ENCODE assay signal across 21 cellular contexts in the genomic region with DNA sequence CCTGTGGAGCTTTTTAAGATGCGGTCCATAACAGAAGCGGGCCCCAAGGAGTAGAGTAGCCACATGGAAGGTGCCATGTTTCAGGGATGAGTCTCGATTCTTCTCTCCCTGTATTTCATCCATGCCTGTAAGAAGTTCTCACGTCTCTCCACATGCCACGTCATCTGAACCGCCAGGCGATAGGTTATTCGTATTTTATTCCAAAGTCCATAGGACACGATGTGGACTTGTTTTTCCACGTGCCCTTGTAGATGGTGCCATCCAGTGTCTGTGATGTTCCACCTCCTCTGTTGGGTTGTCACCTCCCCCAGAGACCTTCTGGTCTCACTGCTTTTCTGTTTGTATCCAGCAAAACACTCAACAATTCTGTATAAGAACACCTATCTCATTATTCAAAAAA. TPM values are rescaled to one million over a fixed set of nuclear protein-coding genes. Genes with fewer than 3 reads are reported as not detected.
DNase-seq lines count a peak whose midpoint lies in the region; ATAC-seq and TF ChIP-seq lines count a peak whose summit lies in the region.
"Had no signal": no experiment of that assay in that cellular context is flagged by ENCODE, and none has a peak within 500 bp of the region (broad histone marks: within the 10 kb centered on the region; RNA-seq: fewer than 3 reads in every experiment).

No MANE protein-coding gene starts in this region.

- H3K27ac Mint-ChIP-seq in activated CD4-positive, alpha-beta T cell treated with anti-CD3 and anti-CD28 coated beads, Interleukin-2, amount 10 ng/mL, durations not matched to agents 7 days and 5 days, result no peak overlapping the region
- no peak overlapping the region for H3K27ac Mint-ChIP-seq in activated CD4-positive, alpha-beta T cell treated with anti-CD3 and anti-CD28 coated beads for 36 hours
- no peak overlapping the region for H3K27ac Mint-ChIP-seq in glutamatergic neuron (ENCODE audit: unreplicated experiment)
- H3K27ac Mint-ChIP-seq: CD4-positive, alpha-beta memory T cell had no signal

- TF ChIP-seq CTCF in glutamatergic neuron (IDR thresholded peaks at IDR 0.05; ENCODE audit: partially characterized antibody, unreplicated experiment) (no peak), right lobe of liver (IDR thresholded peaks at IDR 0.05) (peak in 2 of 4 donors; percentile 24 to 39)

- no peaks in the 10 kb centered on the region for H3K9me3 ChIP-seq in right lobe of liver
- H3K9me3 ChIP-seq: HAP-1 had no signal

- intact Hi-C loops in activated CD4-positive, alpha-beta T cell treated with anti-CD3 and anti-CD28 coated beads for 36 hours (cut with DNase I, micrococcal nuclease), result loop anchor here in 1 of 2 experiments (5.0 kb wide), 1 partner anchor 304 kb away; no protein-coding TSS in a partner anchor
- intact Hi-C loops in right lobe of liver (cut with DNase I), result no loop called here

- H3K4me3 ChIP-seq in right lobe of liver, result no peak overlapping the region
- H3K4me3 ChIP-seq: BLaER1, GM23248, HAP-1 had no signal

- H3K27me3 ChIP-seq in right lobe of liver, result no peaks in the 10 kb centered on the region
- H3K27me3 ChIP-seq: BLaER1 had no signal

- WGBS in right lobe of liver (ENCODE audit: insufficient coverage, low coverage, low lambda C conversion rate, missing lambda C conversion rate), result 48% methylated on average over 10 of the region's 10 CpGs

- TF ChIP-seq POLR2A in right lobe of liver (IDR thresholded peaks at IDR 0.05), result peak; percentile 40

- DNase-seq in activated CD4-positive, alpha-beta T cell treated with anti-CD3 and anti-CD28 coated beads, Interleukin-2, amount 10 ng/mL, durations not matched to agents 7 days and 5 days, result peak; percentile 3
- no peak for DNase-seq in activated CD4-positive, alpha-beta T cell treated with anti-CD3 and anti-CD28 coated beads for 36 hours
- DNase-seq in glutamatergic neuron (no peak), right lobe of liver (peak in 1 of 3 donors; percentile 64), midbrain (lab: John Stamatoyannopoulos, UW) (no peak)
- DNase-seq in effector CD8-positive, alpha-beta T cell (lab: John Stamatoyannopoulos, UW), result no peak
- no peak for DNase-seq in activated naive CD4-positive, alpha-beta T cell (lab: John Stamatoyannopoulos, UW)
- DNase-seq: 8988T; CD4-positive, alpha-beta memory T cell; DMS153; DMS79; GDM1; GM23248 had no signal

- peaks cover 8% of the 10 kb centered on the region for H3K4me1 Mint-ChIP-seq in activated CD4-positive, alpha-beta T cell treated with anti-CD3 and anti-CD28 coated beads, Interleukin-2, amount 10 ng/mL, durations not matched to agents 7 days and 5 days
- H3K4me1 Mint-ChIP-seq in activated CD4-positive, alpha-beta T cell treated with anti-CD3 and anti-CD28 coated beads for 36 hours, result peaks cover 14% of the 10 kb centered on the region
- peaks cover 3% of the 10 kb centered on the region for H3K4me1 Mint-ChIP-seq in glutamatergic neuron (ENCODE audit: low read depth, unreplicated experiment)

- no peak for ATAC-seq in activated CD4-positive, alpha-beta T cell treated with anti-CD3 and anti-CD28 coated beads for 36 hours
- ATAC-seq in right lobe of liver, result peak; percentile 64 to 78 (median 72)

- H3K36me3 ChIP-seq in right lobe of liver, result peaks cover 0 to 23% (median 5%) of the 10 kb centered on the region in 4 donors

- H3K36me3 Mint-ChIP-seq in activated CD4-positive, alpha-beta T cell treated with anti-CD3 and anti-CD28 coated beads, Interleukin-2, amount 10 ng/mL, durations not matched to agents 7 days and 5 days (ENCODE audit: low read depth), result no peaks in the 10 kb centered on the region
- peaks cover 8% of the 10 kb centered on the region for H3K36me3 Mint-ChIP-seq in activated CD4-positive, alpha-beta T cell treated with anti-CD3 and anti-CD28 coated beads for 36 hours (ENCODE audit: low read depth)
- H3K36me3 Mint-ChIP-seq in glutamatergic neuron (ENCODE audit: unreplicated experiment), result peaks cover 4% of the 10 kb centered on the region

- POLR2A ChIA-PET in activated CD4-positive, alpha-beta T cell treated with anti-CD3 and anti-CD28 coated beads, Interleukin-2, amount 10 ng/mL, durations not matched to agents 7 days and 5 days (lab: Charles Lee), result no interaction called here
- POLR2A ChIA-PET in activated CD4-positive, alpha-beta T cell treated with anti-CD3 and anti-CD28 coated beads for 36 hours (lab: Charles Lee), result no interaction called here

- H3K27ac ChIP-seq in right lobe of liver, result peak overlapping the region in 2 of 3 donors; percentile 77 to 79
- H3K27ac ChIP-seq: BLaER1, GM23248, HL-60 had no signal

- H3K4me3 Mint-ChIP-seq in activated CD4-positive, alpha-beta T cell treated with anti-CD3 and anti-CD28 coated beads, Interleukin-2, amount 10 ng/mL, durations not matched to agents 7 days and 5 days, result no peak overlapping the region
- no peak overlapping the region for H3K4me3 Mint-ChIP-seq in activated CD4-positive, alpha-beta T cell treated with anti-CD3 and anti-CD28 coated beads for 36 hours
- H3K4me3 Mint-ChIP-seq in glutamatergic neuron (ENCODE audit: unreplicated experiment), result peak overlapping the region; percentile 25
- H3K4me3 Mint-ChIP-seq: CD14-positive monocyte; CD4-positive, alpha-beta memory T cell had no signal

- peaks cover 3% of the 10 kb centered on the region for H3K9me3 Mint-ChIP-seq in activated CD4-positive, alpha-beta T cell treated with anti-CD3 and anti-CD28 coated beads, Interleukin-2, amount 10 ng/mL, durations not matched to agents 7 days and 5 days
- H3K9me3 Mint-ChIP-seq in activated CD4-positive, alpha-beta T cell treated with anti-CD3 and anti-CD28 coated beads for 36 hours (ENCODE audit: low read depth), result no peaks in the 10 kb centered on the region
- peaks cover 10% of the 10 kb centered on the region for H3K9me3 Mint-ChIP-seq in glutamatergic neuron (ENCODE audit: unreplicated experiment)

- H3K27me3 Mint-ChIP-seq in activated CD4-positive, alpha-beta T cell treated with anti-CD3 and anti-CD28 coated beads, Interleukin-2, amount 10 ng/mL, durations not matched to agents 7 days and 5 days, result no peaks in the 10 kb centered on the region
- no peaks in the 10 kb centered on the region for H3K27me3 Mint-ChIP-seq in activated CD4-positive, alpha-beta T cell treated with anti-CD3 and anti-CD28 coated beads for 36 hours
- peaks cover 4% of the 10 kb centered on the region for H3K27me3 Mint-ChIP-seq in glutamatergic neuron (ENCODE audit: unreplicated experiment)
- H3K27me3 Mint-ChIP-seq: CD4-positive, alpha-beta memory T cell had no signal

- CTCF ChIA-PET in activated CD4-positive, alpha-beta T cell treated with anti-CD3 and anti-CD28 coated beads, Interleukin-2, amount 10 ng/mL, durations not matched to agents 7 days and 5 days (lab: Charles Lee), result interaction anchor here (0.6 kb wide), 1 partner anchor 429 kb away, joined by 3 read pairs; no protein-coding TSS in a partner anchor
- CTCF ChIA-PET in activated CD4-positive, alpha-beta T cell treated with anti-CD3 and anti-CD28 coated beads for 36 hours (lab: Charles Lee), result interaction anchor here (0.8 to 1.3 kb wide), 2 partner anchors 8 to 305 kb away, joined by 3 read pairs; no protein-coding TSS in a partner anchor

- H3K4me1 ChIP-seq in right lobe of liver, result peaks cover 0 to 41% (median 18%) of the 10 kb centered on the region in 4 donors
- H3K4me1 ChIP-seq: BLaER1, HAP-1 had no signal

RNA-seq across cellular contexts. Expression of a gene that starts 17.6 kb away (rescaled TPM):
- 10 to 100 TPM in 1 of 2 experiments, 1 to 10 TPM in 1; 9.2 to 11.7 TPM for total RNA-seq in activated CD4-positive, alpha-beta T cell treated with anti-CD3 and anti-CD28 coated beads, Interleukin-2, amount 10 ng/mL, durations not matched to agents 7 days and 5 days
- 1 to 10 TPM; 4.0 to 4.7 TPM for total RNA-seq in activated CD4-positive, alpha-beta T cell treated with anti-CD3 and anti-CD28 coated beads for 36 hours
- total RNA-seq in glutamatergic neuron (ENCODE audit: unreplicated experiment) (53.0 TPM), right lobe of liver (10 to 100 TPM; 37.3 to 69.2 (median 53.0) TPM)

RNA-seq across cellular contexts. Expression of a gene that starts 43.9 kb away (rescaled TPM):
- total RNA-seq in activated CD4-positive, alpha-beta T cell treated with anti-CD3 and anti-CD28 coated beads, Interleukin-2, amount 10 ng/mL, durations not matched to agents 7 days and 5 days, result not detected
- not detected for total RNA-seq in activated CD4-positive, alpha-beta T cell treated with anti-CD3 and anti-CD28 coated beads for 36 hours
- total RNA-seq in glutamatergic neuron (ENCODE audit: unreplicated experiment) (not detected), right lobe of liver (not detected)
- total RNA-seq: A673; CD4-positive, alpha-beta memory T cell; Daoy; GM23248; H4; HT1080 had no signal
